ENCODE assay signal across 1 cellular context in genomic region chr16:17828012-17828411, GRCh38.
TF ChIP-seq lines count a peak whose summit lies in the region.

No MANE protein-coding gene starts in this region.

TF ChIP-seq in GM23338, 12 proteins besides CTCF, POLR2A, EP300 and RAD21 (continued from another document):
- TF ChIP-seq, protein P1, sequence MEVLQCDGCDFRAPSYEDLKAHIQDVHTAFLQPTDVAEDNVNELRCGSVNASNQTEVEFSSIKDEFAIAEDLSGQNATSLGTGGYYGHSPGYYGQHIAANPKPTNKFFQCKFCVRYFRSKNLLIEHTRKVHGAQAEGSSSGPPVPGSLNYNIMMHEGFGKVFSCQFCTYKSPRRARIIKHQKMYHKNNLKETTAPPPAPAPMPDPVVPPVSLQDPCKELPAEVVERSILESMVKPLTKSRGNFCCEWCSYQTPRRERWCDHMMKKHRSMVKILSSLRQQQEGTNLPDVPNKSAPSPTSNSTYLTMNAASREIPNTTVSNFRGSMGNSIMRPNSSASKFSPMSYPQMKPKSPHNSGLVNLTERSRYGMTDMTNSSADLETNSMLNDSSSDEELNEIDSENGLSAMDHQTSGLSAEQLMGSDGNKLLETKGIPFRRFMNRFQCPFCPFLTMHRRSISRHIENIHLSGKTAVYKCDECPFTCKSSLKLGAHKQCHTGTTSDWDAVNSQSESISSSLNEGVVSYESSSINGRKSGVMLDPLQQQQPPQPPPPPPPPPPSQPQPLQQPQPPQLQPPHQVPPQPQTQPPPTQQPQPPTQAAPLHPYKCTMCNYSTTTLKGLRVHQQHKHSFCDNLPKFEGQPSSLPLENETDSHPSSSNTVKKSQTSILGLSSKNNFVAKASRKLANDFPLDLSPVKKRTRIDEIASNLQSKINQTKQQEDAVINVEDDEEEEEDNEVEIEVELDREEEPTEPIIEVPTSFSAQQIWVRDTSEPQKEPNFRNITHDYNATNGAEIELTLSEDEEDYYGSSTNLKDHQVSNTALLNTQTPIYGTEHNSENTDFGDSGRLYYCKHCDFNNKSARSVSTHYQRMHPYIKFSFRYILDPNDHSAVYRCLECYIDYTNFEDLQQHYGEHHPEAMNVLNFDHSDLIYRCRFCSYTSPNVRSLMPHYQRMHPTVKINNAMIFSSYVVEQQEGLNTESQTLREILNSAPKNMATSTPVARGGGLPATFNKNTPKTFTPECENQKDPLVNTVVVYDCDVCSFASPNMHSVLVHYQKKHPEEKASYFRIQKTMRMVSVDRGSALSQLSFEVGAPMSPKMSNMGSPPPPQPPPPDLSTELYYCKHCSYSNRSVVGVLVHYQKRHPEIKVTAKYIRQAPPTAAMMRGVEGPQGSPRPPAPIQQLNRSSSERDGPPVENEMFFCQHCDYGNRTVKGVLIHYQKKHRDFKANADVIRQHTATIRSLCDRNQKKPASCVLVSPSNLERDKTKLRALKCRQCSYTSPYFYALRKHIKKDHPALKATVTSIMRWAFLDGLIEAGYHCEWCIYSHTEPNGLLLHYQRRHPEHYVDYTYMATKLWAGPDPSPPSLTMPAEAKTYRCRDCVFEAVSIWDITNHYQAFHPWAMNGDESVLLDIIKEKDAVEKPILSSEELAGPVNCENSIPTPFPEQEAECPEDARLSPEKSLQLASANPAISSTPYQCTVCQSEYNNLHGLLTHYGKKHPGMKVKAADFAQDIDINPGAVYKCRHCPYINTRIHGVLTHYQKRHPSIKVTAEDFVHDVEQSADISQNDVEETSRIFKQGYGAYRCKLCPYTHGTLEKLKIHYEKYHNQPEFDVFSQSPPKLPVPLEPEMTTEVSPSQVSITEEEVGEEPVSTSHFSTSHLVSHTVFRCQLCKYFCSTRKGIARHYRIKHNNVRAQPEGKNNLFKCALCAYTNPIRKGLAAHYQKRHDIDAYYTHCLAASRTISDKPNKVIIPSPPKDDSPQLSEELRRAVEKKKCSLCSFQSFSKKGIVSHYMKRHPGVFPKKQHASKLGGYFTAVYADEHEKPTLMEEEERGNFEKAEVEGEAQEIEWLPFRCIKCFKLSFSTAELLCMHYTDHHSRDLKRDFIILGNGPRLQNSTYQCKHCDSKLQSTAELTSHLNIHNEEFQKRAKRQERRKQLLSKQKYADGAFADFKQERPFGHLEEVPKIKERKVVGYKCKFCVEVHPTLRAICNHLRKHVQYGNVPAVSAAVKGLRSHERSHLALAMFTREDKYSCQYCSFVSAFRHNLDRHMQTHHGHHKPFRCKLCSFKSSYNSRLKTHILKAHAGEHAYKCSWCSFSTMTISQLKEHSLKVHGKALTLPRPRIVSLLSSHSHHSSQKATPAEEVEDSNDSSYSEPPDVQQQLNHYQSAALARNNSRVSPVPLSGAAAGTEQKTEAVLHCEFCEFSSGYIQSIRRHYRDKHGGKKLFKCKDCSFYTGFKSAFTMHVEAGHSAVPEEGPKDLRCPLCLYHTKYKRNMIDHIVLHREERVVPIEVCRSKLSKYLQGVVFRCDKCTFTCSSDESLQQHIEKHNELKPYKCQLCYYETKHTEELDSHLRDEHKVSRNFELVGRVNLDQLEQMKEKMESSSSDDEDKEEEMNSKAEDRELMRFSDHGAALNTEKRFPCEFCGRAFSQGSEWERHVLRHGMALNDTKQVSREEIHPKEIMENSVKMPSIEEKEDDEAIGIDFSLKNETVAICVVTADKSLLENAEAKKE (CRISPR knock-in tag; IDR thresholded peaks at IDR 0.05): no peak
- no peak for TF ChIP-seq ZNF114 (CRISPR knock-in tag; IDR thresholded peaks at IDR 0.05)
- TF ChIP-seq, protein P2, sequence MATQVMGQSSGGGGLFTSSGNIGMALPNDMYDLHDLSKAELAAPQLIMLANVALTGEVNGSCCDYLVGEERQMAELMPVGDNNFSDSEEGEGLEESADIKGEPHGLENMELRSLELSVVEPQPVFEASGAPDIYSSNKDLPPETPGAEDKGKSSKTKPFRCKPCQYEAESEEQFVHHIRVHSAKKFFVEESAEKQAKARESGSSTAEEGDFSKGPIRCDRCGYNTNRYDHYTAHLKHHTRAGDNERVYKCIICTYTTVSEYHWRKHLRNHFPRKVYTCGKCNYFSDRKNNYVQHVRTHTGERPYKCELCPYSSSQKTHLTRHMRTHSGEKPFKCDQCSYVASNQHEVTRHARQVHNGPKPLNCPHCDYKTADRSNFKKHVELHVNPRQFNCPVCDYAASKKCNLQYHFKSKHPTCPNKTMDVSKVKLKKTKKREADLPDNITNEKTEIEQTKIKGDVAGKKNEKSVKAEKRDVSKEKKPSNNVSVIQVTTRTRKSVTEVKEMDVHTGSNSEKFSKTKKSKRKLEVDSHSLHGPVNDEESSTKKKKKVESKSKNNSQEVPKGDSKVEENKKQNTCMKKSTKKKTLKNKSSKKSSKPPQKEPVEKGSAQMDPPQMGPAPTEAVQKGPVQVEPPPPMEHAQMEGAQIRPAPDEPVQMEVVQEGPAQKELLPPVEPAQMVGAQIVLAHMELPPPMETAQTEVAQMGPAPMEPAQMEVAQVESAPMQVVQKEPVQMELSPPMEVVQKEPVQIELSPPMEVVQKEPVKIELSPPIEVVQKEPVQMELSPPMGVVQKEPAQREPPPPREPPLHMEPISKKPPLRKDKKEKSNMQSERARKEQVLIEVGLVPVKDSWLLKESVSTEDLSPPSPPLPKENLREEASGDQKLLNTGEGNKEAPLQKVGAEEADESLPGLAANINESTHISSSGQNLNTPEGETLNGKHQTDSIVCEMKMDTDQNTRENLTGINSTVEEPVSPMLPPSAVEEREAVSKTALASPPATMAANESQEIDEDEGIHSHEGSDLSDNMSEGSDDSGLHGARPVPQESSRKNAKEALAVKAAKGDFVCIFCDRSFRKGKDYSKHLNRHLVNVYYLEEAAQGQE (IDR thresholded peaks at IDR 0.05; ENCODE audit: unreplicated experiment): no peak
- no peak for TF ChIP-seq ETS1 (IDR thresholded peaks at IDR 0.05)
- TF ChIP-seq EZH2 (IDR thresholded peaks at IDR 0.05; ENCODE audit: low read depth, unreplicated experiment): no peak
- TF ChIP-seq NANOG (IDR thresholded peaks at IDR 0.05; ENCODE audit: borderline replicate concordance): no peak
